Comparison of ENCODE assay signal across 19 cellular contexts in the genomic region with DNA sequence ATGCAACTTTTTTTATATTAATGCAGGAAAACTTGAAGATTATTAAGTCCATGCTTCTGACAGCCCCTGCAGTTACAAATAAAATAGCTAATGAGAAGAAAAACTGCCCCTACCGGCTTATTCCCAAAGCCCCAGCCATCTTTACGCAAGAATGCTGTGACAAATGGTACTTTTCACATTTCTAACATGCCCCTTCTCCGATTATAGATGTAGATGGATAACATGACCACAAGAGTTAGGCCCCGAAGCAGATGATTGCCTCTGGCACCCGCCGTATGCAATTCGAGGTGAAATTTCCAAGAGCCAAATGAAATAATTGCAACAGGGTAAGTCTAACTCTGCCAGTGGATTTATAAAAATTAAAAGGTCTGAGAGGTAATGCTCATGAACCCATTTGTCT.
"Had no signal": no experiment of that assay in that cellular context is flagged by ENCODE, and none has a peak within 500 bp of the region (broad histone marks: within the 10 kb centered on the region; RNA-seq: fewer than 3 reads in every experiment).

No MANE protein-coding gene starts in this region.

- H3K27ac ChIP-seq: RWPE1 had no signal

- DNase-seq: KBM-7; MV-4-11; NCI-H1048; NCI-H1105; NCI-H1417; NCI-H1436 treated with DMSO at 0.1 percent for 48 hours; NCI-H1694; NCI-H187 treated with DMSO at 0.1 percent for 48 hours; NCI-H2081; NCI-H2107; NCI-H2227 treated with DMSO at 0.1 percent for 48 hours; NCI-H524 treated with DMSO at 0.1 percent for 48 hours; NCI-H69; NCI-H774; NK-92 treated with Interleukin-12 subunit alpha and Interleukin-12 subunit beta, amount 100 ng/mL, for 24 hours; PC-3; SHP77 had no signal

- ATAC-seq: Panc1, PC-3 had no signal
